ENCODE assay signal across 9 cellular contexts in the genomic region with DNA sequence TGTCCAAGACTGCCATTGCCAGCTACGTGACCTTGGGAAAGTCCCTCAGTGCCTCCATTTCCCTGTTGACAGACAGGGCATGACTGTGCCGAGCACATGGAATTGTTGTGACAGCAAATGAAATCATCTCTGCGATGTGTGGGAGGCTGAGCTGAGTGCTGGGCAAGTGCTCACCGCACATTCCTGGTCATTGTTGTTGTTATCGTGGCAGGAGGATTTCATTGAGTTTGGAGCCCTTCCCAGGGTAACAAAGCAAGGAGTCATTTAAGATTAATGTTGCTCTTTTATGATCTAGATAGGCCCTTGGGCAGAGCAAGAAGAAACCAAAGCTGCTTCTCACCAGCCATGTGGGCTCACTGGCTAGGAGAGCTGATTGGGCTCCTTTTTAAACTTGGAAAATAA. TPM values are rescaled to one million over a fixed set of nuclear protein-coding genes. Genes with fewer than 3 reads are reported as not detected.
DNase-seq lines count a peak whose midpoint lies in the region; TF ChIP-seq lines count a peak whose summit lies in the region.
"Had no signal": no experiment of that assay in that cellular context is flagged by ENCODE, and none has a peak within 500 bp of the region (broad histone marks: within the 10 kb centered on the region; RNA-seq: fewer than 3 reads in every experiment).

No MANE protein-coding gene starts in this region.

- no peak overlapping the region for H3K4me3 ChIP-seq in spleen

- no peaks in the 10 kb centered on the region for H3K4me1 Mint-ChIP-seq in CD14-positive monocyte

- no peak overlapping the region for H3K27ac ChIP-seq in spleen

- peaks cover 0 to 3% (median 0%) of the 10 kb centered on the region in 8 donors for H3K9me3 ChIP-seq in spleen

- no peak overlapping the region for H3K27ac Mint-ChIP-seq in CD14-positive monocyte

- WGBS in spleen, 5 donors: 72 to 84% (median 78%) methylated on average over 5 of the region's 5 CpGs

- no peaks in the 10 kb centered on the region for H3K36me3 Mint-ChIP-seq in CD14-positive monocyte
- H3K36me3 Mint-ChIP-seq: naive thymus-derived CD4-positive, alpha-beta T cell had no signal

- H3K36me3 ChIP-seq in spleen: no peaks in the 10 kb centered on the region

- peaks cover 0 to 2% (median 2%) of the 10 kb centered on the region in 3 donors for H3K27me3 Mint-ChIP-seq in CD14-positive monocyte (ENCODE audit: low read depth in 3 of 3)

- H3K9me3 Mint-ChIP-seq in CD14-positive monocyte: peaks cover 0 to 3% (median 2%) of the 10 kb centered on the region in 7 donors
- H3K9me3 Mint-ChIP-seq: naive thymus-derived CD4-positive, alpha-beta T cell had no signal

- H3K27me3 ChIP-seq in spleen (replicated peaks in 1 of 7): no peaks in the 10 kb centered on the region

- intact Hi-C loops in CD14-positive monocyte (cut with micrococcal nuclease): no loop called here
- intact Hi-C loops in spleen (cut with DNase I; ENCODE audit: low total_unique reads): no loop called here

- no peaks in the 10 kb centered on the region for H3K4me1 ChIP-seq in spleen

- TF ChIP-seq POLR2A in spleen (IDR thresholded peaks at IDR 0.05): no peak

- peak; percentile 98 for DNase-seq in A172 (ENCODE audit: low spot score)
- DNase-seq in M059J (ENCODE audit: low read depth): peak; percentile 98
- DNase-seq in dermis microvascular lymphatic vessel endothelial cell (ENCODE audit: low read depth in 2 of 2): peak; percentile 84 to 96
- DNase-seq in mucosa of gallbladder (ENCODE audit: low spot score): peak; percentile 48
- DNase-seq in NCI-H2107 (lab: John Stamatoyannopoulos, UW): no peak
- DNase-seq in CD14-positive monocyte (ENCODE audit: low spot score): no peak
- no peak for DNase-seq in spleen
- DNase-seq in DMS 273 treated with DMSO at 0.1 percent for 48 hours (lab: John Stamatoyannopoulos, UW): no peak
- DNase-seq: naive thymus-derived CD4-positive, alpha-beta T cell had no signal

- TF ChIP-seq CTCF in CD14-positive monocyte (IDR thresholded peaks at IDR 0.05) (no peak), spleen (IDR thresholded peaks at IDR 0.05 in 8 of 11, conservative IDR thresholded peaks at IDR 0.05 in 3 of 11) (no peak)

- no peak overlapping the region for H3K4me3 Mint-ChIP-seq in CD14-positive monocyte

RNA-seq across cellular contexts. Expression of a gene that starts 39.6 kb away (rescaled TPM):
- total RNA-seq in A172 (2014; rRNA removed; shearing (Covaris generic)): 1.9 and 2.3 TPM in 2 replicates
- 2.6 and 6.1 TPM in 2 replicates for total RNA-seq in M059J (2014; rRNA removed; shearing (Covaris generic))
- 23.6 and 31.6 TPM in 2 replicates for total RNA-seq in dermis microvascular lymphatic vessel endothelial cell
- total RNA-seq in mucosa of gallbladder: 30.6 TPM
- 10 to 100 TPM in 1 of 2 donors, 1 to 10 TPM in 1; 7.3 to 10.2 TPM for polyA plus RNA-seq in CD14-positive monocyte
- total RNA-seq in spleen: 10 to 100 TPM; 51.1 to 74.6 (median 68.2) TPM
- polyA plus RNA-seq in spleen: 10 to 100 TPM in 2 of 3 donors, 1 to 10 TPM in 1; 8.5 to 24.4 (median 11.8) TPM

Comparison
In these comparisons a context has a peak if more than half of its experiments do, and no peak if none do; other contexts are left out.
1. DNase-seq: peak in A172 (single experiment), M059J (single experiment), dermis microvascular lymphatic vessel endothelial cell (2 of 2) and mucosa of gallbladder (single experiment); none in NCI-H2107 (single experiment), CD14-positive monocyte (single experiment), spleen (single experiment) and DMS 273 treated with DMSO at 0.1 percent for 48 hours (single experiment).